Comparison of ENCODE assay signal across 14 cellular contexts in the genomic region with DNA sequence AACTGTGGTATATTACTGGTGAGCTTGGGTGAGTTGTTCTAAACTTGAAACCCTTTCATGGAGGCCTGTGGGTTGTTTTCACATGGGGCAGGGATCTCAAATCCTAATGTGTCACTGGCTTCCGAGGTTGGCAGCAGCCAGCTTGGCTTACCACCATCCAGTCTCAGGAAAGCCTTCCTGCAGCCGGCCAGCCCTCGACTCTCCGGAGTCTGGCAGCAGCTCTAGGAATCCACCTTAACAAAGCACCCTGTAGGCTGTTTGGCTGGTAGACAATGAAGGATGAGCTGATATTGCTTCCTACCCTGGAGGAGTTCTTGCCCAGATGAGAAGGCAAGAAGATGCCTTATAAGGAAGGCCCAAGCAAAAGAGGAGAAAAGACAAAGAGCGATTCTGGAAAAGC.
DNase-seq lines count a peak whose midpoint lies in the region; ATAC-seq and TF ChIP-seq lines count a peak whose summit lies in the region.
"Had no signal": no experiment of that assay in that cellular context is flagged by ENCODE, and none has a peak within 500 bp of the region (broad histone marks: within the 10 kb centered on the region; RNA-seq: fewer than 3 reads in every experiment).

No MANE protein-coding gene starts in this region.

- DNase-seq in G401 (ENCODE audit: low spot score) (peak; percentile 71), WTC11 (ENCODE audit: low spot score) (no peak), left cardiac atrium (peak; percentile 56), osteoblast (ENCODE audit: insufficient read length, low spot score, missing footprints) (no peak), endothelial cell (ENCODE audit: low spot score) (no peak), Caco-2 (no peak), colonic mucosa (no peak)
- DNase-seq: activated T-cell treated with anti-CD3 and anti-CD28 coated beads, Interleukin-2, amount 50 U/mL, for 24 hours; NCI-H1417; T-helper 9 cell had no signal

- H3K27ac Mint-ChIP-seq in WTC11 = no peak overlapping the region
- no peak overlapping the region for H3K27ac Mint-ChIP-seq in endothelial cell (ENCODE audit: unreplicated experiment)
- H3K27ac Mint-ChIP-seq in Caco-2 (ENCODE audit: unreplicated experiment) = no peak overlapping the region
- H3K27ac Mint-ChIP-seq: activated T-cell treated with anti-CD3 and anti-CD28 coated beads, Interleukin-2, amount 50 U/mL, for 24 hours; progenitor cell of endocrine pancreas had no signal

- H3K4me3 ChIP-seq in osteoblast (ENCODE audit: insufficient read depth, low read length) (no peak overlapping the region), Caco-2 (ENCODE audit: low read depth, low read length) (no peak overlapping the region), colonic mucosa (no peak overlapping the region)
- H3K4me3 ChIP-seq: HAP-1, vagina had no signal

- peaks cover 90% of the 10 kb centered on the region for H3K79me2 ChIP-seq in osteoblast (ENCODE audit: insufficient read depth, low read length)

- H3K27ac ChIP-seq in osteoblast (ENCODE audit: low read depth, low read length) (peak overlapping the region; percentile 55), colonic mucosa (no peak overlapping the region)
- H3K27ac ChIP-seq: vagina had no signal

- H3K36me3 Mint-ChIP-seq in WTC11 (no peaks in the 10 kb centered on the region), endothelial cell (ENCODE audit: low read depth, unreplicated experiment) (no peaks in the 10 kb centered on the region), Caco-2 (ENCODE audit: insufficient read depth, unreplicated experiment) (peaks cover 5% of the 10 kb centered on the region)

- H3K27me3 Mint-ChIP-seq in WTC11 (ENCODE audit: low read depth) (no peaks in the 10 kb centered on the region), endothelial cell (ENCODE audit: unreplicated experiment) (no peaks in the 10 kb centered on the region), Caco-2 (ENCODE audit: insufficient read depth, unreplicated experiment) (no peaks in the 10 kb centered on the region)
- H3K27me3 Mint-ChIP-seq: activated T-cell treated with anti-CD3 and anti-CD28 coated beads, Interleukin-2, amount 50 U/mL, for 24 hours; progenitor cell of endocrine pancreas had no signal

- no peaks in the 10 kb centered on the region for H3K9me3 Mint-ChIP-seq in WTC11
- H3K9me3 Mint-ChIP-seq in endothelial cell (ENCODE audit: unreplicated experiment) = no peaks in the 10 kb centered on the region
- H3K9me3 Mint-ChIP-seq in Caco-2 (ENCODE audit: unreplicated experiment) = no peaks in the 10 kb centered on the region
- H3K9me3 Mint-ChIP-seq: activated T-cell treated with anti-CD3 and anti-CD28 coated beads, Interleukin-2, amount 50 U/mL, for 24 hours had no signal

- POLR2A ChIA-PET in WTC11 (lab: Charles Lee) = no interaction called here
- POLR2A ChIA-PET in Caco-2 (lab: Charles Lee) = no interaction called here

- ATAC-seq in WTC11 (peak; percentile 90), left cardiac atrium (peak; percentile 65 to 77), GM19395 (IDR thresholded peaks at IDR 0.05; ENCODE audit: unreplicated experiment) (no peak)

- H3K9ac ChIP-seq in colonic mucosa (ENCODE audit: low read depth in 2 of 2, low read length in 2 of 2) = no peak overlapping the region

- peak overlapping the region; percentile 2 for H3K4me2 ChIP-seq in osteoblast (ENCODE audit: insufficient read depth, low read length)

- in situ Hi-C loops in G401 (cut with HindIII; ENCODE audit: low sequenced_read_pairs) = no loop called here

- H2AFZ ChIP-seq in osteoblast (ENCODE audit: low read length) = peak overlapping the region; percentile 30

- TF ChIP-seq CTCF in WTC11 (IDR thresholded peaks at IDR 0.05) (no peak), osteoblast (IDR thresholded peaks at IDR 0.05; ENCODE audit: extremely low read depth, low read depth, low read length) (no peak), endothelial cell (IDR thresholded peaks at IDR 0.05; ENCODE audit: unreplicated experiment) (no peak), Caco-2 (IDR thresholded peaks at IDR 0.05; ENCODE audit: insufficient read depth in 1 of 2, low read depth in 1 of 2, low read length in 1 of 2, severe bottlenecking in 1 of 2, unreplicated experiment in 1 of 2) (no peak), colonic mucosa (IDR thresholded peaks at IDR 0.05) (no peak)

- peaks cover 8% of the 10 kb centered on the region for H4K20me1 ChIP-seq in osteoblast (ENCODE audit: insufficient read depth, low read length)

- H3K4me1 Mint-ChIP-seq in WTC11 (peaks cover 17% of the 10 kb centered on the region), endothelial cell (ENCODE audit: unreplicated experiment) (no peaks in the 10 kb centered on the region), Caco-2 (ENCODE audit: low read depth, unreplicated experiment) (peaks cover 6% of the 10 kb centered on the region)

- intact Hi-C loops in left cardiac atrium (cut with DNase I) = no loop called here
- intact Hi-C loops in Caco-2 (cut with micrococcal nuclease; ENCODE audit: unreplicated experiment) = loop anchor here (5.0 to 10.0 kb wide), 2 partner anchors 189 to 341 kb away; a partner anchor contains a TSS
- intact Hi-C loops in colonic mucosa (cut with DNase I) = no loop called here

- H3K36me3 ChIP-seq in osteoblast (ENCODE audit: insufficient read depth, low read length) (peaks cover 7% of the 10 kb centered on the region), Caco-2 (ENCODE audit: control insufficient read depth, insufficient read depth, low read length) (no peaks in the 10 kb centered on the region), colonic mucosa (no peaks in the 10 kb centered on the region)
- H3K36me3 ChIP-seq: HAP-1, vagina had no signal

- no peaks in the 10 kb centered on the region for H3K27me3 ChIP-seq in osteoblast (ENCODE audit: insufficient read depth, low read length)
- no peaks in the 10 kb centered on the region for H3K27me3 ChIP-seq in Caco-2 (replicated peaks; ENCODE audit: control insufficient read depth, insufficient read depth, low read length)
- no peaks in the 10 kb centered on the region for H3K27me3 ChIP-seq in colonic mucosa
- H3K27me3 ChIP-seq: vagina had no signal

- CTCF ChIA-PET in WTC11 (lab: Charles Lee) (interaction anchor here (1.3 kb wide), 1 partner anchor 341 kb away, joined by 3 read pairs; no protein-coding TSS in a partner anchor), Caco-2 (lab: Charles Lee) (no interaction called here)

- BruUV-seq in Caco-2 (replicated peaks; lab: Mats Ljungman, UMichigan) = no TSS peak

- peaks cover 12% of the 10 kb centered on the region for H3K4me1 ChIP-seq in osteoblast (ENCODE audit: insufficient read depth, low read length)
- no peaks in the 10 kb centered on the region; the same call in 1 of the 2 replicates for H3K4me1 ChIP-seq in Caco-2
- no peaks in the 10 kb centered on the region for H3K4me1 ChIP-seq in colonic mucosa
- H3K4me1 ChIP-seq: HAP-1 had no signal

- H3K4me3 Mint-ChIP-seq in WTC11 (no peak overlapping the region), endothelial cell (ENCODE audit: unreplicated experiment) (no peak overlapping the region), Caco-2 (ENCODE audit: unreplicated experiment) (no peak overlapping the region)
- H3K4me3 Mint-ChIP-seq: activated T-cell treated with anti-CD3 and anti-CD28 coated beads, Interleukin-2, amount 50 U/mL, for 24 hours had no signal

- no peaks in the 10 kb centered on the region for H3K9me3 ChIP-seq in osteoblast (ENCODE audit: low read depth, low read length)
- no peaks in the 10 kb centered on the region for H3K9me3 ChIP-seq in Caco-2
- H3K9me3 ChIP-seq in colonic mucosa = no peaks in the 10 kb centered on the region
- H3K9me3 ChIP-seq: HAP-1, vagina had no signal

TF ChIP-seq in WTC11, 78 proteins besides CTCF, POLR2A, EP300 and RAD21 (continues in another document):
- TF ChIP-seq, protein P1, sequence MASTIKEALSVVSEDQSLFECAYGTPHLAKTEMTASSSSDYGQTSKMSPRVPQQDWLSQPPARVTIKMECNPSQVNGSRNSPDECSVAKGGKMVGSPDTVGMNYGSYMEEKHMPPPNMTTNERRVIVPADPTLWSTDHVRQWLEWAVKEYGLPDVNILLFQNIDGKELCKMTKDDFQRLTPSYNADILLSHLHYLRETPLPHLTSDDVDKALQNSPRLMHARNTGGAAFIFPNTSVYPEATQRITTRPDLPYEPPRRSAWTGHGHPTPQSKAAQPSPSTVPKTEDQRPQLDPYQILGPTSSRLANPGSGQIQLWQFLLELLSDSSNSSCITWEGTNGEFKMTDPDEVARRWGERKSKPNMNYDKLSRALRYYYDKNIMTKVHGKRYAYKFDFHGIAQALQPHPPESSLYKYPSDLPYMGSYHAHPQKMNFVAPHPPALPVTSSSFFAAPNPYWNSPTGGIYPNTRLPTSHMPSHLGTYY (CRISPR knock-in tag; IDR thresholded peaks at IDR 0.05) = no peak
- TF ChIP-seq GTF2I (CRISPR knock-in tag; conservative IDR thresholded peaks at IDR 0.05) = no peak
- no peak for TF ChIP-seq ZNF219 (CRISPR knock-in tag; IDR thresholded peaks at IDR 0.05; ENCODE audit: borderline replicate concordance)
- no peak for TF ChIP-seq OVOL2 (CRISPR knock-in tag; IDR thresholded peaks at IDR 0.05; ENCODE audit: borderline replicate concordance)
- no peak for TF ChIP-seq ZNF396 (CRISPR knock-in tag; IDR thresholded peaks at IDR 0.05; ENCODE audit: borderline replicate concordance)
- TF ChIP-seq, protein P2, sequence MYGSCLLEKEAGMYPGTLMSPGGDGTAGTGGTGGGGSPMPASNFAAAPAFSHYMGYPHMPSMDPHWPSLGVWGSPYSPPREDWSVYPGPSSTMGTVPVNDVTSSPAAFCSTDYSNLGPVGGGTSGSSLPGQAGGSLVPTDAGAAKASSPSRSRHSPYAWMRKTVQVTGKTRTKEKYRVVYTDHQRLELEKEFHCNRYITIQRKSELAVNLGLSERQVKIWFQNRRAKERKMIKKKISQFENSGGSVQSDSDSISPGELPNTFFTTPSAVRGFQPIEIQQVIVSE (CRISPR knock-in tag; IDR thresholded peaks at IDR 0.05; ENCODE audit: borderline replicate concordance) = no peak
- TF ChIP-seq ZNF138 (CRISPR knock-in tag; conservative IDR thresholded peaks at IDR 0.05) = no peak
- no peak for TF ChIP-seq ATF1 (CRISPR knock-in tag; IDR thresholded peaks at IDR 0.05)
- no peak for TF ChIP-seq SMAD4 (CRISPR knock-in tag; IDR thresholded peaks at IDR 0.05)
- TF ChIP-seq, protein P3, sequence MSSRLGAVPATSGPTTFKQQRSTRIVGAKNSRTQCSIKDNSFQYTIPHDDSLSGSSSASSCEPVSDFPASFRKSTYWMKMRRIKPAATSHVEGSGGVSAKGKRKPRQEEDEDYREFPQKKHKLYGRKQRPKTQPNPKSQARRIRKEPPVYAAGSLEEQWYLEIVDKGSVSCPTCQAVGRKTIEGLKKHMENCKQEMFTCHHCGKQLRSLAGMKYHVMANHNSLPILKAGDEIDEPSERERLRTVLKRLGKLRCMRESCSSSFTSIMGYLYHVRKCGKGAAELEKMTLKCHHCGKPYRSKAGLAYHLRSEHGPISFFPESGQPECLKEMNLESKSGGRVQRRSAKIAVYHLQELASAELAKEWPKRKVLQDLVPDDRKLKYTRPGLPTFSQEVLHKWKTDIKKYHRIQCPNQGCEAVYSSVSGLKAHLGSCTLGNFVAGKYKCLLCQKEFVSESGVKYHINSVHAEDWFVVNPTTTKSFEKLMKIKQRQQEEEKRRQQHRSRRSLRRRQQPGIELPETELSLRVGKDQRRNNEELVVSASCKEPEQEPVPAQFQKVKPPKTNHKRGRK (CRISPR knock-in tag; IDR thresholded peaks at IDR 0.05; ENCODE audit: borderline replicate concordance) = no peak
- TF ChIP-seq MXD4 (CRISPR knock-in tag; IDR thresholded peaks at IDR 0.05; ENCODE audit: borderline replicate concordance) = no peak

Comparison
In these comparisons a context has a peak if more than half of its experiments do, and no peak if none do; other contexts are left out.
1. DNase-seq: peak in G401 (single experiment) and left cardiac atrium (single experiment); none in WTC11 (single experiment), osteoblast (single experiment), endothelial cell (single experiment), Caco-2 (0 of 2) and colonic mucosa (single experiment).